In the genomic region with DNA sequence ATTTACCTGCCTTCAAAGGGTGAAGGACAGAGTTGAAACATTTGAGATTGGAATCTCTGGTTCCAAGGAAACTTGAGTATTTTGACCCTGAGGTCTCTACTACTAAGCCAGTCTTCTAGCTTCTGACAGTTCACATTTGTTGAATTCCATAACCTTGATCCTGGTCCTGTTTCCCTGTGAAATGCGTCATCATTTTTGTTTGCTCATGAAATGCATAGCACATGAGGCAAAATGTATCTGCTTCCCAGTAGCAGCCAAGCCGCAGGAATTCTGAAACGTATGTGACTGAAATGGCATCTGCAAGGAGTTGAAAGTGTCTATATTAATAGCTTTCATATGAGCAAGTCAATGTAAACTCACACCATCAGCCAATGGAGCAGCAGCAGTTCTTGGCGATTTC, we compare ENCODE assay signal across 14 cellular contexts.
DNase-seq lines count a peak whose midpoint lies in the region; ATAC-seq, FAIRE-seq and TF ChIP-seq lines count a peak whose summit lies in the region.
"Had no signal": no experiment of that assay in that cellular context is flagged by ENCODE, and none has a peak within 500 bp of the region (broad histone marks: within the 10 kb centered on the region; RNA-seq: fewer than 3 reads in every experiment).

No MANE protein-coding gene starts in this region.

- no peak for TF ChIP-seq CTCF in A549 (IDR thresholded peaks at IDR 0.05)
- no peak for TF ChIP-seq CTCF in HEK293 (tag by site-specific recombination; IDR thresholded peaks at IDR 0.05)
- TF ChIP-seq CTCF in astrocyte (IDR thresholded peaks at IDR 0.05; ENCODE audit: insufficient read depth, low read depth, low read length) = no peak
- no peak for TF ChIP-seq CTCF in upper lobe of right lung (IDR thresholded peaks at IDR 0.05)
- no peak for TF ChIP-seq CTCF in glutamatergic neuron (IDR thresholded peaks at IDR 0.05; ENCODE audit: partially characterized antibody, unreplicated experiment)

- no peak overlapping the region for H3K9ac ChIP-seq in astrocyte (ENCODE audit: low read length)

- H3K9me3 ChIP-seq in A549 (0 out of 3 replicates have a peak, but pooled peaks cover 3% of the 10 kb centered on the region), HEK293 (ENCODE audit: control insufficient read depth, insufficient read depth, low read depth, low read length) (no peaks in the 10 kb centered on the region), astrocyte (ENCODE audit: insufficient read depth, low read depth, low read length) (no peaks in the 10 kb centered on the region), upper lobe of right lung (no peaks in the 10 kb centered on the region)

- H3K27ac ChIP-seq in A549 = peak overlapping the region; percentile 65 to 78
- H3K27ac ChIP-seq in HEK293 (ENCODE audit: extremely low read depth, low read depth, low read length) = no peak overlapping the region
- peak overlapping the region; percentile 70 for H3K27ac ChIP-seq in astrocyte (ENCODE audit: low read depth, low read length)
- no peak overlapping the region for H3K27ac ChIP-seq in upper lobe of right lung
- H3K27ac ChIP-seq: epithelial cell of prostate had no signal

- DNase-seq in A549 (ENCODE audit: low read depth in 1 of 2, low spot score in 1 of 2) (peak; percentile 17 to 85), astrocyte (ENCODE audit: low read depth) (peak; percentile 77), iris pigment epithelial cell (ENCODE audit: low read depth) (peak; percentile 94), upper lobe of right lung (no peak), OCI-M2 (lab: John Stamatoyannopoulos, UW; ENCODE audit: unreplicated experiment) (no peak), glutamatergic neuron (no peak)
- DNase-seq: activated CD4-positive, alpha-beta T cell treated with anti-CD3 and anti-CD28 coated beads for 36 hours; activated naive CD8-positive, alpha-beta T cell treated with anti-CD3 and anti-CD28 coated beads, Interleukin-2, amount 10 ng/mL, durations not matched to agents 7 days and 5 days; activated T-cell treated with anti-CD3 and anti-CD28 coated beads for 4 hours had no signal

- peak overlapping the region; percentile 53 for H3K4me2 ChIP-seq in A549
- peak overlapping the region; percentile 39 for H3K4me2 ChIP-seq in astrocyte (ENCODE audit: low read length)

- H4K20me1 ChIP-seq in astrocyte (ENCODE audit: insufficient read depth, low read length) = no peaks in the 10 kb centered on the region

- CTCF ChIA-PET in A549 (lab: Yijun Ruan, JAX) (no interaction called here), HEK293 (lab: Yijun Ruan, JAX) (interaction anchor here (0.6 kb wide), 1 partner anchor 223 kb away, joined by 5 read pairs; no protein-coding TSS in a partner anchor)

- intact Hi-C loops in upper lobe of right lung (cut with DNase I) = no loop called here

- peak; percentile 17 to 75; a peak in 3 of 5 replicates for TF ChIP-seq EP300 in A549 (IDR thresholded peaks at IDR 0.05)

- peaks cover 4% of the 10 kb centered on the region for H3K9me3 Mint-ChIP-seq in astrocyte (ENCODE audit: unreplicated experiment)
- peaks cover 2% of the 10 kb centered on the region for H3K9me3 Mint-ChIP-seq in glutamatergic neuron (ENCODE audit: unreplicated experiment)
- H3K9me3 Mint-ChIP-seq: activated naive CD8-positive, alpha-beta T cell treated with anti-CD3 and anti-CD28 coated beads, Interleukin-2, amount 10 ng/mL, durations not matched to agents 7 days and 5 days had no signal

- H3K4me3 ChIP-seq in A549 = no peak overlapping the region
- H3K4me3 ChIP-seq in HEK293 (ENCODE audit: low read depth, low read length) = no peak overlapping the region
- no peak overlapping the region for H3K4me3 ChIP-seq in astrocyte (ENCODE audit: insufficient read depth, low read depth, low read length)
- no peak overlapping the region for H3K4me3 ChIP-seq in upper lobe of right lung

- H3K4me1 ChIP-seq in A549 (peaks cover 19% of the 10 kb centered on the region), HEK293 (ENCODE audit: control insufficient read depth, insufficient read depth, low read length) (peaks cover 9% of the 10 kb centered on the region; the same call in 1 of the 2 replicates), astrocyte (ENCODE audit: insufficient read depth, low read length) (peaks cover 4% of the 10 kb centered on the region), upper lobe of right lung (no peaks in the 10 kb centered on the region)

- no peak overlapping the region for H2AFZ ChIP-seq in astrocyte (ENCODE audit: low read depth, low read length)

- H3K4me1 Mint-ChIP-seq in astrocyte (ENCODE audit: low read depth, unreplicated experiment) = peaks cover 13% of the 10 kb centered on the region
- peaks cover 7% of the 10 kb centered on the region for H3K4me1 Mint-ChIP-seq in glutamatergic neuron (ENCODE audit: low read depth, unreplicated experiment)
- H3K4me1 Mint-ChIP-seq: activated CD4-positive, alpha-beta T cell treated with anti-CD3 and anti-CD28 coated beads for 36 hours; activated naive CD8-positive, alpha-beta T cell treated with anti-CD3 and anti-CD28 coated beads, Interleukin-2, amount 10 ng/mL, durations not matched to agents 7 days and 5 days had no signal

- H3K4me3 Mint-ChIP-seq in astrocyte (ENCODE audit: unreplicated experiment) (no peak overlapping the region), glutamatergic neuron (ENCODE audit: unreplicated experiment) (no peak overlapping the region)
- H3K4me3 Mint-ChIP-seq: activated CD4-positive, alpha-beta T cell treated with anti-CD3 and anti-CD28 coated beads for 36 hours; activated naive CD8-positive, alpha-beta T cell treated with anti-CD3 and anti-CD28 coated beads, Interleukin-2, amount 10 ng/mL, durations not matched to agents 7 days and 5 days; T-helper 2 cell treated with Interferon-gamma antibody and Interleukin-4, amounts not matched to agents 5 μg/mL and 100 μg/mL, for 36 hours had no signal

- TF ChIP-seq RAD21 in A549 (conservative IDR thresholded peaks at IDR 0.05 in 1 of 2, IDR thresholded peaks at IDR 0.05 in 1 of 2) = no peak

- ATAC-seq in A549 = peak; percentile 87 to 95
- ATAC-seq in upper lobe of right lung = no peak
- no peak for ATAC-seq in HG03095 (IDR thresholded peaks at IDR 0.05; ENCODE audit: unreplicated experiment)
- ATAC-seq: activated CD4-positive, alpha-beta T cell treated with anti-CD3 and anti-CD28 coated beads for 36 hours; left lobe of liver had no signal

- H3K36me3 Mint-ChIP-seq in astrocyte (ENCODE audit: low read depth, unreplicated experiment) = no peaks in the 10 kb centered on the region
- no peaks in the 10 kb centered on the region for H3K36me3 Mint-ChIP-seq in glutamatergic neuron (ENCODE audit: unreplicated experiment)
- H3K36me3 Mint-ChIP-seq: activated naive CD8-positive, alpha-beta T cell treated with anti-CD3 and anti-CD28 coated beads, Interleukin-2, amount 10 ng/mL, durations not matched to agents 7 days and 5 days had no signal

- H3K27ac Mint-ChIP-seq in astrocyte (ENCODE audit: unreplicated experiment) (no peak overlapping the region), glutamatergic neuron (ENCODE audit: unreplicated experiment) (no peak overlapping the region)
- H3K27ac Mint-ChIP-seq: activated CD4-positive, alpha-beta T cell treated with anti-CD3 and anti-CD28 coated beads for 36 hours; activated naive CD8-positive, alpha-beta T cell treated with anti-CD3 and anti-CD28 coated beads, Interleukin-2, amount 10 ng/mL, durations not matched to agents 7 days and 5 days; T-helper 2 cell treated with Interferon-gamma antibody and Interleukin-4, amounts not matched to agents 5 μg/mL and 100 μg/mL, for 36 hours had no signal

- H3K79me2 ChIP-seq in astrocyte (ENCODE audit: insufficient read depth, low read length) = no peaks in the 10 kb centered on the region

- H3K27me3 ChIP-seq in astrocyte (ENCODE audit: insufficient read depth, low read length) = no peaks in the 10 kb centered on the region
- H3K27me3 ChIP-seq in upper lobe of right lung = no peaks in the 10 kb centered on the region

- H3K36me3 ChIP-seq in HEK293 (ENCODE audit: control insufficient read depth in 2 of 2, insufficient read depth in 1 of 2, low read length in 2 of 2) = no peaks in the 10 kb centered on the region
- no peaks in the 10 kb centered on the region for H3K36me3 ChIP-seq in astrocyte (ENCODE audit: insufficient read depth, low read length)
- H3K36me3 ChIP-seq in upper lobe of right lung = no peaks in the 10 kb centered on the region

- WGBS in A549 (ENCODE audit: missing lambda C conversion rate) = 5% methylated on average over 4 of the region's 4 CpGs

- H3K27me3 Mint-ChIP-seq in astrocyte (ENCODE audit: low read depth, unreplicated experiment) = no peaks in the 10 kb centered on the region
- H3K27me3 Mint-ChIP-seq in glutamatergic neuron (ENCODE audit: unreplicated experiment) = peaks cover 2% of the 10 kb centered on the region
- H3K27me3 Mint-ChIP-seq: activated CD4-positive, alpha-beta T cell treated with anti-CD3 and anti-CD28 coated beads for 36 hours; activated naive CD8-positive, alpha-beta T cell treated with anti-CD3 and anti-CD28 coated beads, Interleukin-2, amount 10 ng/mL, durations not matched to agents 7 days and 5 days had no signal

- POLR2A ChIA-PET in A549 (lab: Yijun Ruan, JAX) = no interaction called here
- POLR2A ChIA-PET in HEK293 (lab: Yijun Ruan, JAX) = no interaction called here

- FAIRE-seq in A549 (lab: Jason Lieb, UNC) (peak; percentile 86), astrocyte (lab: Jason Lieb, UNC) (peak; percentile 99)

- no peak for TF ChIP-seq POLR2A in A549 (IDR thresholded peaks at IDR 0.05; ENCODE audit: low read length)

TF ChIP-seq in A549, 52 proteins besides CTCF, POLR2A, EP300 and RAD21 (continues in another document):
- TF ChIP-seq JUN (IDR thresholded peaks at IDR 0.05) (peak in 1 of 2 experiments; percentile 36; a peak in 2 of 5 replicates), SMC3 (IDR thresholded peaks at IDR 0.05) (no peak), BHLHE40 (IDR thresholded peaks at IDR 0.05; ENCODE audit: low read depth, low read length) (no peak), FOSL2 (IDR thresholded peaks at IDR 0.05) (no peak), FOSL2 (CRISPR knock-in tag; IDR thresholded peaks at IDR 0.05) (peak; percentile 75), JUNB (IDR thresholded peaks at IDR 0.05) (0 out of 2 replicates have a peak, but pooled peaks have one; percentile 35), GATA3 (IDR thresholded peaks at IDR 0.05; ENCODE audit: borderline replicate concordance) (peak; percentile 85; the same call in 1 of the 2 replicates), CEBPB (IDR thresholded peaks at IDR 0.05) (0 out of 4 replicates have a peak, but pooled peaks of 1 of the 2 experiments have one; percentile 18)

TF ChIP-seq in HEK293, 187 proteins besides CTCF, POLR2A, EP300 and RAD21:
- TF ChIP-seq ZNF707 (tag by site-specific recombination; IDR thresholded peaks at IDR 0.05) (peak; percentile 22; the same call in 1 of the 2 replicates), ZNF366 (tag by site-specific recombination; conservative IDR thresholded peaks at IDR 0.05) (no peak)

Comparison
In these comparisons a context has a peak if more than half of its experiments do, and no peak if none do; other contexts are left out.
1. ATAC-seq: peak in A549 (2 of 2); none in upper lobe of right lung (single experiment) and HG03095 (single experiment).
2. DNase-seq: peak in A549 (2 of 2), astrocyte (single experiment) and iris pigment epithelial cell (single experiment); none in upper lobe of right lung (single experiment), OCI-M2 (single experiment) and glutamatergic neuron (single experiment).
3. H3K27ac ChIP-seq: peak in A549 (2 of 2) and astrocyte (single experiment); none in HEK293 (single experiment) and upper lobe of right lung (single experiment).